ENCODE assay signal across 8 cellular contexts in genomic region chr6:11231564-11232176, GRCh38. TPM values are rescaled to one million over a fixed set of nuclear protein-coding genes. Genes with fewer than 3 reads are reported as not detected.
A peak's percentile ranks its signal among the peaks of the same experiment; 100 is the strongest.
DNase-seq lines count a peak whose midpoint lies in the region; ATAC-seq and TF ChIP-seq lines count a peak whose summit lies in the region.

No MANE protein-coding gene starts in this region.

- H3K36me3 ChIP-seq in HEK293 (ENCODE audit: control insufficient read depth in 2 of 2, insufficient read depth in 1 of 2, low read length in 2 of 2) (no peaks in the 10 kb centered on the region), heart right ventricle (no peaks in the 10 kb centered on the region)

- no peaks in the 10 kb centered on the region for H3K9me3 ChIP-seq in HEK293 (ENCODE audit: control insufficient read depth, insufficient read depth, low read depth, low read length)
- H3K9me3 ChIP-seq in heart right ventricle = no peaks in the 10 kb centered on the region

- H3K4me3 Mint-ChIP-seq in activated CD4-positive, alpha-beta memory T cell treated with anti-CD3 and anti-CD28 coated beads, Interleukin-2, amount 10 ng/mL, durations not matched to agents 7 days and 5 days = peak overlapping the region; percentile 86

- WGBS in heart right ventricle, 2 donors = 11 to 16% methylated on average over 4 of the region's 4 CpGs

- ATAC-seq in heart right ventricle (peak; percentile 19 to 78 (median 64)), GM18511 (IDR thresholded peaks at IDR 0.05; ENCODE audit: unreplicated experiment) (no peak), HG03196 (IDR thresholded peaks at IDR 0.05; ENCODE audit: unreplicated experiment) (no peak)

- H3K27me3 ChIP-seq in heart right ventricle = no peaks in the 10 kb centered on the region

- H3K27me3 Mint-ChIP-seq in activated CD4-positive, alpha-beta memory T cell treated with anti-CD3 and anti-CD28 coated beads, Interleukin-2, amount 10 ng/mL, durations not matched to agents 7 days and 5 days = no peaks in the 10 kb centered on the region

- POLR2A ChIA-PET in HEK293 (lab: Yijun Ruan, JAX) = interaction anchor here (0.7 to 2.9 kb wide), 25 partner anchors 9 to 198 kb away, joined by 3 to 28 read pairs (median 6); no protein-coding TSS in a partner anchor
- POLR2A ChIA-PET in activated CD4-positive, alpha-beta memory T cell treated with anti-CD3 and anti-CD28 coated beads, Interleukin-2, amount 10 ng/mL, durations not matched to agents 7 days and 5 days (lab: Charles Lee) = interaction anchor here (0.6 to 7.8 kb wide), 33 partner anchors 9 to 264 kb away, joined by 3 to 138 read pairs (median 8); no protein-coding TSS in a partner anchor

- H3K27ac Mint-ChIP-seq in activated CD4-positive, alpha-beta memory T cell treated with anti-CD3 and anti-CD28 coated beads, Interleukin-2, amount 10 ng/mL, durations not matched to agents 7 days and 5 days = peak overlapping the region; percentile 99

- intact Hi-C loops in heart right ventricle (cut with DNase I) = loop anchor here in 7 of 10 donors (2.0 to 10.0 kb wide), 9 partner anchors 57 to 263 kb away; no protein-coding TSS in a partner anchor

- H3K4me3 ChIP-seq in HEK293 (ENCODE audit: low read depth, low read length) = peak overlapping the region; percentile 54
- peak overlapping the region; percentile 37 to 78 (median 67) for H3K4me3 ChIP-seq in heart right ventricle

- CTCF ChIA-PET in HEK293 (lab: Yijun Ruan, JAX) = interaction anchor here (0.5 to 2.7 kb wide), 13 partner anchors 12 to 320 kb away, joined by 3 to 12 read pairs (median 3); no protein-coding TSS in a partner anchor
- CTCF ChIA-PET in activated CD4-positive, alpha-beta memory T cell treated with anti-CD3 and anti-CD28 coated beads, Interleukin-2, amount 10 ng/mL, durations not matched to agents 7 days and 5 days (lab: Charles Lee) = interaction anchor here (0.7 to 2.9 kb wide), 13 partner anchors 9 to 264 kb away, joined by 3 to 18 read pairs (median 4); partner anchors contain the start of gene SMIM13

- no peak for DNase-seq in activated CD4-positive, alpha-beta memory T cell treated with anti-CD3 and anti-CD28 coated beads, Interleukin-2, amount 10 ng/mL, durations not matched to agents 7 days and 5 days
- peak in 1 of 2 donors; percentile 42 for DNase-seq in heart right ventricle
- peak; percentile 36 for DNase-seq in retina
- no peak for DNase-seq in NCI-H2227 (lab: John Stamatoyannopoulos, UW; ENCODE audit: unreplicated experiment)
- DNase-seq in DMS53 (lab: John Stamatoyannopoulos, UW) = no peak

- H3K36me3 Mint-ChIP-seq in activated CD4-positive, alpha-beta memory T cell treated with anti-CD3 and anti-CD28 coated beads, Interleukin-2, amount 10 ng/mL, durations not matched to agents 7 days and 5 days (ENCODE audit: low read depth) = peaks cover 36% of the 10 kb centered on the region

- peaks cover 14% of the 10 kb centered on the region for H3K4me1 ChIP-seq in HEK293 (ENCODE audit: control insufficient read depth, insufficient read depth, low read length)
- H3K4me1 ChIP-seq in heart right ventricle = peaks cover 0 to 59% (median 24%) of the 10 kb centered on the region in 9 donors

- peak overlapping the region; percentile 88 for H3K27ac ChIP-seq in HEK293 (ENCODE audit: extremely low read depth, low read depth, low read length)
- H3K27ac ChIP-seq in heart right ventricle = peak overlapping the region; percentile 76 to 93 (median 88)

- TF ChIP-seq CTCF in HEK293 (tag by site-specific recombination; IDR thresholded peaks at IDR 0.05) (no peak), heart right ventricle (IDR thresholded peaks at IDR 0.05) (no peak)

- H3K9me3 Mint-ChIP-seq in activated CD4-positive, alpha-beta memory T cell treated with anti-CD3 and anti-CD28 coated beads, Interleukin-2, amount 10 ng/mL, durations not matched to agents 7 days and 5 days = no peaks in the 10 kb centered on the region

- H3K4me1 Mint-ChIP-seq in activated CD4-positive, alpha-beta memory T cell treated with anti-CD3 and anti-CD28 coated beads, Interleukin-2, amount 10 ng/mL, durations not matched to agents 7 days and 5 days = peaks cover 69% of the 10 kb centered on the region

TF ChIP-seq in HEK293, 187 proteins besides CTCF, POLR2A, EP300 and RAD21 (continues in another document):
- no peak for TF ChIP-seq ZNF76 (tag by site-specific recombination; IDR thresholded peaks at IDR 0.05; ENCODE audit: borderline replicate concordance, low read depth)
- TF ChIP-seq, protein P1, sequence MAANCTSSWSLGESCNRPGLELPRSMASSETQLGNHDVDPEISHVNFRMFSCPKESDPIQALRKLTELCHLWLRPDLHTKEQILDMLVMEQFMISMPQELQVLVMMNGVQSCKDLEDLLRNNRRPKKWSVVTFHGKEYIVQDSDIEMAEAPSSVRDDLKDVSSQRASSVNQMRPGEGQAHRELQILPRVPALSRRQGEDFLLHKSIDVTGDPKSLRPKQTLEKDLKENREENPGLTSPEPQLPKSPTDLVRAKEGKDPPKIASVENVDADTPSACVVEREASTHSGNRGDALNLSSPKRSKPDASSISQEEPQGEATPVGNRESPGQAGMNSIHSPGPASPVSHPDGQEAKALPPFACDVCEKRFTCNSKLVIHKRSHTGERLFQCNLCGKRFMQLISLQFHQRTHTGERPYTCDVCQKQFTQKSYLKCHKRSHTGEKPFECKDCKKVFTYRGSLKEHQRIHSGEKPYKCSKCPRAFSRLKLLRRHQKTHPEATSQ (tag by site-specific recombination; IDR thresholded peaks at IDR 0.05) = no peak
- TF ChIP-seq ZNF121 (tag by site-specific recombination; IDR thresholded peaks at IDR 0.05) = no peak
- TF ChIP-seq ZNF266 (tag by site-specific recombination; IDR thresholded peaks at IDR 0.05; ENCODE audit: low read depth) = no peak
- no peak for TF ChIP-seq SCRT2 (tag by site-specific recombination; IDR thresholded peaks at IDR 0.05)
- no peak for TF ChIP-seq ZNF610 (tag by site-specific recombination; IDR thresholded peaks at IDR 0.05; ENCODE audit: borderline replicate concordance)
- no peak for TF ChIP-seq ZNF2 (tag by site-specific recombination; IDR thresholded peaks at IDR 0.05)
- TF ChIP-seq, protein P2, sequence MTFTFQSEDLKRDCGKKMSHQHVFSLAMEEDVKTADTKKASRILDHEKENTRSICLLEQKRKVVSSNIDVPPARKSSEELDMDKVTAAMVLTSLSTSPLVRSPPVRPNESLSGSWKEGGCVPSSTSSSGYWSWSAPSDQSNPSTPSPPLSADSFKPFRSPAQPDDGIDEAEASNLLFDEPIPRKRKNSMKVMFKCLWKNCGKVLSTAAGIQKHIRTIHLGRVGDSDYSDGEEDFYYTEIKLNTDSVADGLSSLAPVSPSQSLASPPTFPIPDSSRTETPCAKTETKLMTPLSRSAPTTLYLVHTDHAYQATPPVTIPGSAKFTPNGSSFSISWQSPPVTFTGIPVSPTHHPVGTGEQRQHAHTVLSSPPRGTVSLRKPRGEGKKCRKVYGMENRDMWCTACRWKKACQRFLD (tag by site-specific recombination; IDR thresholded peaks at IDR 0.05) = no peak
- peak; percentile 45; the same call in 1 of the 2 replicates for TF ChIP-seq PRDM10 (tag by site-specific recombination; IDR thresholded peaks at IDR 0.05)
- no peak for TF ChIP-seq ZNF791 (tag by site-specific recombination; IDR thresholded peaks at IDR 0.05)
- no peak for TF ChIP-seq ZNF133 (tag by site-specific recombination; IDR thresholded peaks at IDR 0.05)
- no peak for TF ChIP-seq ZNF624 (tag by site-specific recombination; IDR thresholded peaks at IDR 0.05)
- peak; percentile 36; the same call in 1 of the 2 replicates for TF ChIP-seq ZBTB6 (tag by site-specific recombination; IDR thresholded peaks at IDR 0.05)
- no peak for TF ChIP-seq BCL11B (tag by site-specific recombination; IDR thresholded peaks at IDR 0.05; ENCODE audit: low read depth)
- no peak for TF ChIP-seq ZNF10 (tag by site-specific recombination; IDR thresholded peaks at IDR 0.05)

RNA-seq across cellular contexts. Expression of gene NEDD9, which starts 0.8 kb away (rescaled TPM):
- total RNA-seq in activated CD4-positive, alpha-beta memory T cell treated with anti-CD3 and anti-CD28 coated beads, Interleukin-2, amount 10 ng/mL, durations not matched to agents 7 days and 5 days = 10 to 100 TPM; 60.1 to 64.8 TPM
- 10 to 100 TPM; 10.8 to 34.2 (median 24.6) TPM for total RNA-seq in heart right ventricle
- 10 to 100 TPM; 18.7 to 19.3 TPM for polyA plus RNA-seq in heart right ventricle

Comparison
In these comparisons a context has a peak if more than half of its experiments do, and no peak if none do; other contexts are left out.
1. ATAC-seq: peak in heart right ventricle (8 of 8); none in GM18511 (single experiment) and HG03196 (single experiment).